Comparison of ENCODE assay signal across 8 cellular contexts in the genomic region with DNA sequence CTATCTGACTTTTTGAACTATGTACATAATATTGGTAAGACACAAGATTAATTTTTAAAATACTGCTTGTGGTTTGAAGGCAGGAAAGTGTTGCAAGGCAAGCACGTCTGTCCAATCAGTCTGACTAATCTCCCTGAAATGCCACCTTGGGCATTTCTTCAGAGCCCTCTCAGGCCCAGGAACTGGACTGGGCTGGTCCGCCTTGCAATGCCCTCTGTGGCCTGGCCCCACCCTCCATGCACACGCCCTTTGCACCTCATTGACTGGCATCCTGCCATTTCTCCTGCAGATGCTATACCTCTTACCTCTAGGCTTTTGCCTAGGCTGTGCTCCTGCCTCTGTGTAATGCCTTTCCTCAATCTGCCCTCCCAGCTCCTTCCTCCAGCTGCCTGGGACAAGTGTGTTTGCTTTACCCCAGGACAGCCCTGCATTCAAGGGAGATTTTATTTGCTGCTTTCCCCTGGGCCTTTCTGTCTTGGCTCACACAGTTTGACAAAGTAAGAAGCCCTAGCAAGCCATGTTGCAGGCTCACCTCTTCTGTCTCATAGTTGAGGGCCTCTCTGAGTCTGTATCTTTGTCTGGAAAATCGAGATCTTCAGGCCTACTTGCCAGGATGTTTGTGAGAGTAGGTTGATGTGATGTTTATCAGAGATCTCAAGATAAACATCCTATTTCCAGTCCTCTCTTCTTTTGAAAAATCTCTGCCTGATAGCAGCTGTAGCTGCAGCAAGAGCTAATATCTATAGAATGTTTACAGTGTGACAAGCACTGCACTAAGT.
DNase-seq lines count a peak whose midpoint lies in the region; ATAC-seq and TF ChIP-seq lines count a peak whose summit lies in the region.

No MANE protein-coding gene starts in this region.

- peaks cover 76% of the 10 kb centered on the region for H3K4me1 ChIP-seq in PC-9 (replicated peaks; ENCODE audit: insufficient read depth)
- H3K4me1 ChIP-seq in sigmoid colon: peaks cover 0 to 8% (median 0%) of the 10 kb centered on the region in 4 donors

- TF ChIP-seq CTCF in HFFc6 (IDR thresholded peaks at IDR 0.05): no peak
- TF ChIP-seq CTCF in PC-9 (conservative IDR thresholded peaks at IDR 0.05): no peak
- TF ChIP-seq CTCF in sigmoid colon (IDR thresholded peaks at IDR 0.05): no peak

- TSS peak; percentile 28 for BruUV-seq in PC-9 (replicated peaks; lab: Mats Ljungman, UMichigan)

- H3K4me1 Mint-ChIP-seq in HFFc6 (ENCODE audit: low read depth): peaks cover 35% of the 10 kb centered on the region

- H3K27ac ChIP-seq in PC-9: peak overlapping the region; percentile 94
- H3K27ac ChIP-seq in sigmoid colon: peak overlapping the region in 3 of 4 donors; percentile 20 to 34 (median 26)

- H3K4me3 ChIP-seq in PC-9 (peak overlapping the region; percentile 13; the same call in 1 of the 2 replicates), sigmoid colon (no peak overlapping the region)

- TF ChIP-seq EP300 in sigmoid colon (IDR thresholded peaks at IDR 0.05): no peak

- ATAC-seq in HG02763 (IDR thresholded peaks at IDR 0.05; ENCODE audit: unreplicated experiment) (no peak), HG03159 (IDR thresholded peaks at IDR 0.05; ENCODE audit: unreplicated experiment) (no peak), HG03280 (IDR thresholded peaks at IDR 0.05; ENCODE audit: unreplicated experiment) (no peak)

- no peaks in the 10 kb centered on the region for H4K20me1 ChIP-seq in PC-9 (ENCODE audit: insufficient read depth)

- WGBS in sigmoid colon, 2 donors: 12 to 43% methylated on average over 4 of the region's 4 CpGs

- no peaks in the 10 kb centered on the region; the same call in 1 of the 2 replicates for H3K27me3 Mint-ChIP-seq in HFFc6 (ENCODE audit: insufficient read depth)

- POLR2A ChIA-PET in PC-9 (lab: Charles Lee; ENCODE audit: unreplicated experiment): interaction anchor here (0.5 to 1.1 kb wide), 7 partner anchors 12 to 828 kb away, joined by 3 to 7 read pairs (median 6); no protein-coding TSS in a partner anchor

- H3K36me3 ChIP-seq in PC-9 (ENCODE audit: low read depth) (no peaks in the 10 kb centered on the region), sigmoid colon (no peaks in the 10 kb centered on the region)

- no peaks in the 10 kb centered on the region for H3K79me2 ChIP-seq in PC-9 (ENCODE audit: low read depth)

- intact Hi-C loops in PC-9 (cut with micrococcal nuclease; ENCODE audit: unreplicated experiment): loop anchor here (1.0 to 2.0 kb wide), 8 partner anchors 30 to 766 kb away; no protein-coding TSS in a partner anchor
- intact Hi-C loops in sigmoid colon (cut with DNase I): no loop called here

- peak overlapping the region; percentile 75 for H3K4me2 ChIP-seq in PC-9

- peak overlapping the region; percentile 80 for H3K27ac Mint-ChIP-seq in HFFc6

- H3K9me3 ChIP-seq in PC-9 (ENCODE audit: insufficient read depth, low read depth) (no peaks in the 10 kb centered on the region), sigmoid colon (no peaks in the 10 kb centered on the region)

- H3F3A ChIP-seq in PC-9 (ENCODE audit: insufficient read depth, low read depth): peaks cover 52% of the 10 kb centered on the region

- no peak overlapping the region for H2AFZ ChIP-seq in PC-9

- H3K27me3 ChIP-seq in PC-9 (ENCODE audit: insufficient read depth, low read depth) (no peaks in the 10 kb centered on the region), sigmoid colon (no peaks in the 10 kb centered on the region)

- TF ChIP-seq POLR2A in sigmoid colon (IDR thresholded peaks at IDR 0.05): no peak

- CTCF ChIA-PET in PC-9 (lab: Charles Lee): interaction anchor here (1.0 kb wide), 1 partner anchor 116 kb away, joined by 4 read pairs; no protein-coding TSS in a partner anchor

- no peaks in the 10 kb centered on the region for H3K36me3 Mint-ChIP-seq in HFFc6 (ENCODE audit: low read depth)

- H3K9me3 Mint-ChIP-seq in HFFc6: no peaks in the 10 kb centered on the region

- H3K4me3 Mint-ChIP-seq in HFFc6: no peak overlapping the region

- no peaks in the 10 kb centered on the region for H3K9me2 ChIP-seq in PC-9 (ENCODE audit: insufficient read depth)

- DNase-seq in HFFc6 (peak; percentile 78), PC-9 (peak; percentile 97 to 98), fibroblast of gingiva (ENCODE audit: low read depth) (peak; percentile 86), sigmoid colon (no peak)
- DNase-seq in activated CD4-positive, CD25-positive, alpha-beta regulatory T cell treated with anti-CD3 and anti-CD28 coated beads, Interleukin-2, amount 50 U/mL, for 72 hours: no peak

Comparison
In these comparisons a context has a peak if more than half of its experiments do, and no peak if none do; other contexts are left out.
1. DNase-seq: peak in HFFc6 (single experiment), PC-9 (2 of 2) and fibroblast of gingiva (single experiment); none in sigmoid colon (single experiment) and activated CD4-positive, CD25-positive, alpha-beta regulatory T cell treated with anti-CD3 and anti-CD28 coated beads, Interleukin-2, amount 50 U/mL, for 72 hours (single experiment).